In the genomic region with DNA sequence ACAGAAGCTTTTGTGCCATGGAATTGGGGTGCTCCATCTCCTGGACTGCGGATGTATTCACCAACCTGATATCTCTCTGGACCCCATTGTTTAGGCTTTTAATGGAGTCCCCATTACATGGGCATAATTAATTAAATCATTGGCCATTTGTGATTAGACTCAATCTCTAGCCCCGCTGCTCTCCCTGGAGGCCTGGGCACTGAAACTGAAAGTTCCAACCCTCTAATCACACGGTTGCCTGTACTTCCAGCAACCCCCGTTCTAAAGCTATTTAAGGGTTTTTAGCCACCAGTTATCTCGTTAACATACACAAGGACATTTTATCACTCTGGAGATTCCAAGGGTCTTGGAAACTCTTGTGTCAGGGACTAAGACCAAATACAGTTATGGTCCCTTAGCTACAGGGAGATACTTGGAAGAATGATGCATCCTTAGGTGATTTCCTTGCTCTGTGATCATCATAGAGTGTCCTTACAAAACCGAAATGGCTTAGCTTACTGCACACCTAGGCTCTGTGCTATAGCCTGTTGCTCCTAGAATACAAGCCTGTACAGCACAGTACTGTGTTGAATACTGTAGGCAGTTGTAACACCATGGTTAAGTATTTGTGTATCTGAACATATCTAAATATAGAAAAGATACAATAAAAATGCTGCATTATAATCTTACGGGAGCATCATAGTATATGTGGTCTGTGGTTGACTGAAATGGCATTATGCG, we compare ENCODE assay signal across 25 cellular contexts.
"Had no signal": no experiment of that assay in that cellular context is flagged by ENCODE, and none has a peak within 500 bp of the region (broad histone marks: within the 10 kb centered on the region; RNA-seq: fewer than 3 reads in every experiment).

No MANE protein-coding gene starts in this region.

- H3K4me3 Mint-ChIP-seq: activated CD8-positive, alpha-beta T cell treated with anti-CD3 and anti-CD28 coated beads for 36 hours; activated naive CD4-positive, alpha-beta T cell treated with anti-CD3 and anti-CD28 coated beads, Interleukin-2, amount 10 ng/mL, durations not matched to agents 7 days and 5 days; activated naive CD8-positive, alpha-beta T cell treated with anti-CD3 and anti-CD28 coated beads for 36 hours; activated T-cell treated with anti-CD3 and anti-CD28 coated beads, Interleukin-2, amount 50 U/mL, for 72 hours had no signal

- H3K9me3 ChIP-seq: Peyer's patch had no signal

- DNase-seq: activated CD4-positive, alpha-beta T cell treated with anti-CD3 and anti-CD28 coated beads, Interleukin-2, amount 50 U/mL, for 1 hour; activated CD4-positive, CD25-positive, alpha-beta regulatory T cell; activated CD8-positive, alpha-beta memory T cell treated with anti-CD3 and anti-CD28 coated beads, Interleukin-2, amount 50 U/mL, for 4 hours; activated CD8-positive, alpha-beta T cell treated with anti-CD3 and anti-CD28 coated beads for 36 hours; activated gamma-delta T cell treated with Interleukin-2 at 50 U/mL for 16 hours; activated naive CD4-positive, alpha-beta T cell treated with anti-CD3 and anti-CD28 coated beads, Interleukin-2, amount 10 ng/mL, durations not matched to agents 7 days and 5 days; activated naive CD8-positive, alpha-beta T cell treated with anti-CD3 and anti-CD28 coated beads for 36 hours; activated T-cell treated with anti-CD3 and anti-CD28 coated beads, Interleukin-2, amount 50 U/mL, for 72 hours; brain microvascular endothelial cell; IMR-90; KG1; NCI-H1092 treated with DMSO at 0.1 percent for 48 hours; NCI-H1417 treated with DMSO at 0.1 percent for 48 hours; NCI-H1694; NCI-H2029; NCI-H2107; NCI-H345; NCI-H510A; NCI-H526 treated with DMSO at 0.1 percent for 48 hours; Peyer's patch; SHP77 treated with DMSO at 0.1 percent for 48 hours; T-helper 1 cell had no signal

- H3K4me1 ChIP-seq: Peyer's patch had no signal

- H3K4me3 ChIP-seq: Peyer's patch had no signal

- H3K27ac ChIP-seq: brain microvascular endothelial cell, Peyer's patch, RWPE1, VCaP had no signal

- H3K9me3 Mint-ChIP-seq: activated CD8-positive, alpha-beta T cell treated with anti-CD3 and anti-CD28 coated beads for 36 hours; activated naive CD4-positive, alpha-beta T cell treated with anti-CD3 and anti-CD28 coated beads, Interleukin-2, amount 10 ng/mL, durations not matched to agents 7 days and 5 days; activated naive CD8-positive, alpha-beta T cell treated with anti-CD3 and anti-CD28 coated beads for 36 hours; activated T-cell treated with anti-CD3 and anti-CD28 coated beads, Interleukin-2, amount 50 U/mL, for 72 hours; activated T-helper 2 cell treated with anti-CD3 and anti-CD28 coated beads, Interferon-gamma antibody, Interleukin-2, Interleukin-4, amounts not matched to agents 10 μg/mL and 5 μg/mL and 100 μg/mL, durations not matched to agents 14 hours and 24 hours and 36 hours had no signal

- H3K27me3 Mint-ChIP-seq: activated CD8-positive, alpha-beta T cell treated with anti-CD3 and anti-CD28 coated beads for 36 hours; activated naive CD4-positive, alpha-beta T cell treated with anti-CD3 and anti-CD28 coated beads, Interleukin-2, amount 10 ng/mL, durations not matched to agents 7 days and 5 days; activated naive CD8-positive, alpha-beta T cell treated with anti-CD3 and anti-CD28 coated beads for 36 hours had no signal

- H3K27ac Mint-ChIP-seq: activated CD8-positive, alpha-beta T cell treated with anti-CD3 and anti-CD28 coated beads for 36 hours; activated naive CD4-positive, alpha-beta T cell treated with anti-CD3 and anti-CD28 coated beads, Interleukin-2, amount 10 ng/mL, durations not matched to agents 7 days and 5 days; activated T-cell treated with anti-CD3 and anti-CD28 coated beads, Interleukin-2, amount 50 U/mL, for 72 hours; activated T-helper 2 cell treated with anti-CD3 and anti-CD28 coated beads, Interferon-gamma antibody, Interleukin-2, Interleukin-4, amounts not matched to agents 10 μg/mL and 5 μg/mL and 100 μg/mL, durations not matched to agents 14 hours and 24 hours and 36 hours had no signal

- ATAC-seq: activated CD8-positive, alpha-beta T cell treated with anti-CD3 and anti-CD28 coated beads for 36 hours; activated T-cell treated with anti-CD3 and anti-CD28 coated beads, Interleukin-2, amount 50 U/mL, for 72 hours had no signal

- H3K27me3 ChIP-seq: brain microvascular endothelial cell, Peyer's patch had no signal
